In genomic region chr12:113184098-113184899, GRCh38 we compare ENCODE assay signal across 1 cellular context.
TF ChIP-seq lines count a peak whose summit lies in the region.

No MANE protein-coding gene starts in this region.

TF ChIP-seq in SK-N-SH, 30 proteins besides CTCF, POLR2A, EP300 and RAD21 (continued from another document):
- no peak for TF ChIP-seq GABPA (IDR thresholded peaks at IDR 0.05; ENCODE audit: low read depth)
- no peak; the same call in 1 of the 2 replicates for TF ChIP-seq MXI1 (IDR thresholded peaks at IDR 0.05; ENCODE audit: low read depth, low read length)
- TF ChIP-seq NFIC (IDR thresholded peaks at IDR 0.05; ENCODE audit: borderline replicate concordance) = no peak
- TF ChIP-seq ELF1 (IDR thresholded peaks at IDR 0.05) = no peak
- no peak for TF ChIP-seq NRF1 (IDR thresholded peaks at IDR 0.05; ENCODE audit: low read depth, low read length)
- TF ChIP-seq MEF2A (IDR thresholded peaks at IDR 0.05; ENCODE audit: borderline replicate concordance, low read depth) = no peak
- TF ChIP-seq PBX3 (IDR thresholded peaks at IDR 0.05) = no peak
- TF ChIP-seq USF2 (IDR thresholded peaks at IDR 0.05; ENCODE audit: borderline replicate concordance, low read depth, low read length) = no peak
- TF ChIP-seq GATA2 (CRISPR knock-in tag; IDR thresholded peaks at IDR 0.05) = no peak
- TF ChIP-seq POLR2AphosphoS5 (IDR thresholded peaks at IDR 0.05; ENCODE audit: low read depth, low read length) = no peak
- no peak for TF ChIP-seq RCOR1 (IDR thresholded peaks at IDR 0.05; ENCODE audit: low read length)
- no peak for TF ChIP-seq REST (IDR thresholded peaks at IDR 0.05; ENCODE audit: low read depth, low read length)
- TF ChIP-seq FOXM1 (IDR thresholded peaks at IDR 0.05; ENCODE audit: low read depth) = no peak
- TF ChIP-seq MAX (IDR thresholded peaks at IDR 0.05; ENCODE audit: low read depth) = no peak
